Comparison of ENCODE assay signal across 3 cellular contexts in the genomic region with DNA sequence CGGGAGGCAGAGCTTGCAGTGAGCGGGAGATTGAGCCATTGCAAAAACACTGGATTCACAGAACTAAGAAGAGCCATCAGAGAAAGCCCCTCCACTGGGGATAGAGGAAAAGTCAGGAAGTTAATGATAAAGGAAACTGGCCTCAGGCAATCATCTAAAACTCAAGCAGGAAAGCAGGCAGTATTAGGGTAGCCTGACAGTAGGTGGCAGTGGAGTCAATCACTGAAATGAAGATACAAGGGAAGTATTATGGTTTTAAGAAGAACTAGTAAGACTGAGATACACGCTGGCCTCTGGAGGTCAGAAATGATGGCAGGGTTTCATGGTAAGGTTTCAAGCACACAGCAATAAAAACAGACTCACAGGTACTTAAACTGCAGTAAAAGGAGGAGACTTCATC.
TF ChIP-seq lines count a peak whose summit lies in the region.

No MANE protein-coding gene starts in this region.

TF ChIP-seq in liver, 16 proteins besides CTCF, POLR2A, EP300 and RAD21:
- TF ChIP-seq TAF1 (conservative IDR thresholded peaks at IDR 0.05) (no peak), FOXA2 (IDR thresholded peaks at IDR 0.05) (no peak), HNF4A (conservative IDR thresholded peaks at IDR 0.05) (no peak), GABPA (IDR thresholded peaks at IDR 0.05 in 1 of 2, conservative IDR thresholded peaks at IDR 0.05 in 1 of 2) (no peak), RXRA (IDR thresholded peaks at IDR 0.05) (no peak), HNF4G (IDR thresholded peaks at IDR 0.05) (no peak)
- TF ChIP-seq, protein P1, sequence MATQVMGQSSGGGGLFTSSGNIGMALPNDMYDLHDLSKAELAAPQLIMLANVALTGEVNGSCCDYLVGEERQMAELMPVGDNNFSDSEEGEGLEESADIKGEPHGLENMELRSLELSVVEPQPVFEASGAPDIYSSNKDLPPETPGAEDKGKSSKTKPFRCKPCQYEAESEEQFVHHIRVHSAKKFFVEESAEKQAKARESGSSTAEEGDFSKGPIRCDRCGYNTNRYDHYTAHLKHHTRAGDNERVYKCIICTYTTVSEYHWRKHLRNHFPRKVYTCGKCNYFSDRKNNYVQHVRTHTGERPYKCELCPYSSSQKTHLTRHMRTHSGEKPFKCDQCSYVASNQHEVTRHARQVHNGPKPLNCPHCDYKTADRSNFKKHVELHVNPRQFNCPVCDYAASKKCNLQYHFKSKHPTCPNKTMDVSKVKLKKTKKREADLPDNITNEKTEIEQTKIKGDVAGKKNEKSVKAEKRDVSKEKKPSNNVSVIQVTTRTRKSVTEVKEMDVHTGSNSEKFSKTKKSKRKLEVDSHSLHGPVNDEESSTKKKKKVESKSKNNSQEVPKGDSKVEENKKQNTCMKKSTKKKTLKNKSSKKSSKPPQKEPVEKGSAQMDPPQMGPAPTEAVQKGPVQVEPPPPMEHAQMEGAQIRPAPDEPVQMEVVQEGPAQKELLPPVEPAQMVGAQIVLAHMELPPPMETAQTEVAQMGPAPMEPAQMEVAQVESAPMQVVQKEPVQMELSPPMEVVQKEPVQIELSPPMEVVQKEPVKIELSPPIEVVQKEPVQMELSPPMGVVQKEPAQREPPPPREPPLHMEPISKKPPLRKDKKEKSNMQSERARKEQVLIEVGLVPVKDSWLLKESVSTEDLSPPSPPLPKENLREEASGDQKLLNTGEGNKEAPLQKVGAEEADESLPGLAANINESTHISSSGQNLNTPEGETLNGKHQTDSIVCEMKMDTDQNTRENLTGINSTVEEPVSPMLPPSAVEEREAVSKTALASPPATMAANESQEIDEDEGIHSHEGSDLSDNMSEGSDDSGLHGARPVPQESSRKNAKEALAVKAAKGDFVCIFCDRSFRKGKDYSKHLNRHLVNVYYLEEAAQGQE (IDR thresholded peaks at IDR 0.05) = no peak
- TF ChIP-seq, protein P2, sequence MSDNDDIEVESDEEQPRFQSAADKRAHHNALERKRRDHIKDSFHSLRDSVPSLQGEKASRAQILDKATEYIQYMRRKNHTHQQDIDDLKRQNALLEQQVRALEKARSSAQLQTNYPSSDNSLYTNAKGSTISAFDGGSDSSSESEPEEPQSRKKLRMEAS (IDR thresholded peaks at IDR 0.05) = no peak

TF ChIP-seq in HepG2, 621 proteins besides CTCF, POLR2A, EP300 and RAD21 (continues in another document):
- TF ChIP-seq ZSCAN9 (CRISPR knock-in tag; IDR thresholded peaks at IDR 0.05; ENCODE audit: borderline replicate concordance) = no peak
- no peak for TF ChIP-seq FOXK2 (IDR thresholded peaks at IDR 0.05)
- TF ChIP-seq CREB1 (IDR thresholded peaks at IDR 0.05) = no peak
- no peak for TF ChIP-seq CREB1 (CRISPR knock-in tag; IDR thresholded peaks at IDR 0.05)
- TF ChIP-seq, protein P3, sequence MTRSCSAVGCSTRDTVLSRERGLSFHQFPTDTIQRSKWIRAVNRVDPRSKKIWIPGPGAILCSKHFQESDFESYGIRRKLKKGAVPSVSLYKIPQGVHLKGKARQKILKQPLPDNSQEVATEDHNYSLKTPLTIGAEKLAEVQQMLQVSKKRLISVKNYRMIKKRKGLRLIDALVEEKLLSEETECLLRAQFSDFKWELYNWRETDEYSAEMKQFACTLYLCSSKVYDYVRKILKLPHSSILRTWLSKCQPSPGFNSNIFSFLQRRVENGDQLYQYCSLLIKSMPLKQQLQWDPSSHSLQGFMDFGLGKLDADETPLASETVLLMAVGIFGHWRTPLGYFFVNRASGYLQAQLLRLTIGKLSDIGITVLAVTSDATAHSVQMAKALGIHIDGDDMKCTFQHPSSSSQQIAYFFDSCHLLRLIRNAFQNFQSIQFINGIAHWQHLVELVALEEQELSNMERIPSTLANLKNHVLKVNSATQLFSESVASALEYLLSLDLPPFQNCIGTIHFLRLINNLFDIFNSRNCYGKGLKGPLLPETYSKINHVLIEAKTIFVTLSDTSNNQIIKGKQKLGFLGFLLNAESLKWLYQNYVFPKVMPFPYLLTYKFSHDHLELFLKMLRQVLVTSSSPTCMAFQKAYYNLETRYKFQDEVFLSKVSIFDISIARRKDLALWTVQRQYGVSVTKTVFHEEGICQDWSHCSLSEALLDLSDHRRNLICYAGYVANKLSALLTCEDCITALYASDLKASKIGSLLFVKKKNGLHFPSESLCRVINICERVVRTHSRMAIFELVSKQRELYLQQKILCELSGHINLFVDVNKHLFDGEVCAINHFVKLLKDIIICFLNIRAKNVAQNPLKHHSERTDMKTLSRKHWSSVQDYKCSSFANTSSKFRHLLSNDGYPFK (CRISPR knock-in tag; IDR thresholded peaks at IDR 0.05; ENCODE audit: borderline replicate concordance) = no peak
- TF ChIP-seq, protein P4, sequence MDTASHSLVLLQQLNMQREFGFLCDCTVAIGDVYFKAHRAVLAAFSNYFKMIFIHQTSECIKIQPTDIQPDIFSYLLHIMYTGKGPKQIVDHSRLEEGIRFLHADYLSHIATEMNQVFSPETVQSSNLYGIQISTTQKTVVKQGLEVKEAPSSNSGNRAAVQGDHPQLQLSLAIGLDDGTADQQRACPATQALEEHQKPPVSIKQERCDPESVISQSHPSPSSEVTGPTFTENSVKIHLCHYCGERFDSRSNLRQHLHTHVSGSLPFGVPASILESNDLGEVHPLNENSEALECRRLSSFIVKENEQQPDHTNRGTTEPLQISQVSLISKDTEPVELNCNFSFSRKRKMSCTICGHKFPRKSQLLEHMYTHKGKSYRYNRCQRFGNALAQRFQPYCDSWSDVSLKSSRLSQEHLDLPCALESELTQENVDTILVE (CRISPR knock-in tag; IDR thresholded peaks at IDR 0.05) = no peak
- TF ChIP-seq, protein P5, sequence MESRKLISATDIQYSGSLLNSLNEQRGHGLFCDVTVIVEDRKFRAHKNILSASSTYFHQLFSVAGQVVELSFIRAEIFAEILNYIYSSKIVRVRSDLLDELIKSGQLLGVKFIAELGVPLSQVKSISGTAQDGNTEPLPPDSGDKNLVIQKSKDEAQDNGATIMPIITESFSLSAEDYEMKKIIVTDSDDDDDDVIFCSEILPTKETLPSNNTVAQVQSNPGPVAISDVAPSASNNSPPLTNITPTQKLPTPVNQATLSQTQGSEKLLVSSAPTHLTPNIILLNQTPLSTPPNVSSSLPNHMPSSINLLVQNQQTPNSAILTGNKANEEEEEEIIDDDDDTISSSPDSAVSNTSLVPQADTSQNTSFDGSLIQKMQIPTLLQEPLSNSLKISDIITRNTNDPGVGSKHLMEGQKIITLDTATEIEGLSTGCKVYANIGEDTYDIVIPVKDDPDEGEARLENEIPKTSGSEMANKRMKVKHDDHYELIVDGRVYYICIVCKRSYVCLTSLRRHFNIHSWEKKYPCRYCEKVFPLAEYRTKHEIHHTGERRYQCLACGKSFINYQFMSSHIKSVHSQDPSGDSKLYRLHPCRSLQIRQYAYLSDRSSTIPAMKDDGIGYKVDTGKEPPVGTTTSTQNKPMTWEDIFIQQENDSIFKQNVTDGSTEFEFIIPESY (CRISPR knock-in tag; IDR thresholded peaks at IDR 0.05) = no peak
- TF ChIP-seq PHF8 (CRISPR knock-in tag; IDR thresholded peaks at IDR 0.05) = no peak
- TF ChIP-seq, protein P6, sequence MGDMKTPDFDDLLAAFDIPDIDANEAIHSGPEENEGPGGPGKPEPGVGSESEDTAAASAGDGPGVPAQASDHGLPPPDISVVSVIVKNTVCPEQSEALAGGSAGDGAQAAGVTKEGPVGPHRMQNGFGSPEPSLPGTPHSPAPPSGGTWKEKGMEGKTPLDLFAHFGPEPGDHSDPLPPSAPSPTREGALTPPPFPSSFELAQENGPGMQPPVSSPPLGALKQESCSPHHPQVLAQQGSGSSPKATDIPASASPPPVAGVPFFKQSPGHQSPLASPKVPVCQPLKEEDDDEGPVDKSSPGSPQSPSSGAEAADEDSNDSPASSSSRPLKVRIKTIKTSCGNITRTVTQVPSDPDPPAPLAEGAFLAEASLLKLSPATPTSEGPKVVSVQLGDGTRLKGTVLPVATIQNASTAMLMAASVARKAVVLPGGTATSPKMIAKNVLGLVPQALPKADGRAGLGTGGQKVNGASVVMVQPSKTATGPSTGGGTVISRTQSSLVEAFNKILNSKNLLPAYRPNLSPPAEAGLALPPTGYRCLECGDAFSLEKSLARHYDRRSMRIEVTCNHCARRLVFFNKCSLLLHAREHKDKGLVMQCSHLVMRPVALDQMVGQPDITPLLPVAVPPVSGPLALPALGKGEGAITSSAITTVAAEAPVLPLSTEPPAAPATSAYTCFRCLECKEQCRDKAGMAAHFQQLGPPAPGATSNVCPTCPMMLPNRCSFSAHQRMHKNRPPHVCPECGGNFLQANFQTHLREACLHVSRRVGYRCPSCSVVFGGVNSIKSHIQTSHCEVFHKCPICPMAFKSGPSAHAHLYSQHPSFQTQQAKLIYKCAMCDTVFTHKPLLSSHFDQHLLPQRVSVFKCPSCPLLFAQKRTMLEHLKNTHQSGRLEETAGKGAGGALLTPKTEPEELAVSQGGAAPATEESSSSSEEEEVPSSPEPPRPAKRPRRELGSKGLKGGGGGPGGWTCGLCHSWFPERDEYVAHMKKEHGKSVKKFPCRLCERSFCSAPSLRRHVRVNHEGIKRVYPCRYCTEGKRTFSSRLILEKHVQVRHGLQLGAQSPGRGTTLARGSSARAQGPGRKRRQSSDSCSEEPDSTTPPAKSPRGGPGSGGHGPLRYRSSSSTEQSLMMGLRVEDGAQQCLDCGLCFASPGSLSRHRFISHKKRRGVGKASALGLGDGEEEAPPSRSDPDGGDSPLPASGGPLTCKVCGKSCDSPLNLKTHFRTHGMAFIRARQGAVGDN (CRISPR knock-in tag; IDR thresholded peaks at IDR 0.05) = no peak
- TF ChIP-seq TMF1 (CRISPR knock-in tag; IDR thresholded peaks at IDR 0.05; ENCODE audit: low read depth) = no peak

TF ChIP-seq in GM12878, 131 proteins besides CTCF, POLR2A, EP300 and RAD21:
- TF ChIP-seq ZBED1 (IDR thresholded peaks at IDR 0.05; ENCODE audit: borderline replicate concordance) (no peak), BACH1 (IDR thresholded peaks at IDR 0.05; ENCODE audit: borderline replicate concordance) (no peak), BHLHE40 (IDR thresholded peaks at IDR 0.05; ENCODE audit: borderline replicate concordance in 1 of 2, low read depth in 2 of 2, low read length in 1 of 2) (no peak), RAD51 (IDR thresholded peaks at IDR 0.05) (no peak), RB1 (IDR thresholded peaks at IDR 0.05; ENCODE audit: borderline replicate concordance) (no peak), RUNX3 (IDR thresholded peaks at IDR 0.05; ENCODE audit: low read length) (no peak)
- TF ChIP-seq, protein P7, sequence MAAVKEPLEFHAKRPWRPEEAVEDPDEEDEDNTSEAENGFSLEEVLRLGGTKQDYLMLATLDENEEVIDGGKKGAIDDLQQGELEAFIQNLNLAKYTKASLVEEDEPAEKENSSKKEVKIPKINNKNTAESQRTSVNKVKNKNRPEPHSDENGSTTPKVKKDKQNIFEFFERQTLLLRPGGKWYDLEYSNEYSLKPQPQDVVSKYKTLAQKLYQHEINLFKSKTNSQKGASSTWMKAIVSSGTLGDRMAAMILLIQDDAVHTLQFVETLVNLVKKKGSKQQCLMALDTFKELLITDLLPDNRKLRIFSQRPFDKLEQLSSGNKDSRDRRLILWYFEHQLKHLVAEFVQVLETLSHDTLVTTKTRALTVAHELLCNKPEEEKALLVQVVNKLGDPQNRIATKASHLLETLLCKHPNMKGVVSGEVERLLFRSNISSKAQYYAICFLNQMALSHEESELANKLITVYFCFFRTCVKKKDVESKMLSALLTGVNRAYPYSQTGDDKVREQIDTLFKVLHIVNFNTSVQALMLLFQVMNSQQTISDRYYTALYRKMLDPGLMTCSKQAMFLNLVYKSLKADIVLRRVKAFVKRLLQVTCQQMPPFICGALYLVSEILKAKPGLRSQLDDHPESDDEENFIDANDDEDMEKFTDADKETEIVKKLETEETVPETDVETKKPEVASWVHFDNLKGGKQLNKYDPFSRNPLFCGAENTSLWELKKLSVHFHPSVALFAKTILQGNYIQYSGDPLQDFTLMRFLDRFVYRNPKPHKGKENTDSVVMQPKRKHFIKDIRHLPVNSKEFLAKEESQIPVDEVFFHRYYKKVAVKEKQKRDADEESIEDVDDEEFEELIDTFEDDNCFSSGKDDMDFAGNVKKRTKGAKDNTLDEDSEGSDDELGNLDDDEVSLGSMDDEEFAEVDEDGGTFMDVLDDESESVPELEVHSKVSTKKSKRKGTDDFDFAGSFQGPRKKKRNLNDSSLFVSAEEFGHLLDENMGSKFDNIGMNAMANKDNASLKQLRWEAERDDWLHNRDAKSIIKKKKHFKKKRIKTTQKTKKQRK (IDR thresholded peaks at IDR 0.05; ENCODE audit: low read depth, low read length) = no peak
- TF ChIP-seq, protein P8, sequence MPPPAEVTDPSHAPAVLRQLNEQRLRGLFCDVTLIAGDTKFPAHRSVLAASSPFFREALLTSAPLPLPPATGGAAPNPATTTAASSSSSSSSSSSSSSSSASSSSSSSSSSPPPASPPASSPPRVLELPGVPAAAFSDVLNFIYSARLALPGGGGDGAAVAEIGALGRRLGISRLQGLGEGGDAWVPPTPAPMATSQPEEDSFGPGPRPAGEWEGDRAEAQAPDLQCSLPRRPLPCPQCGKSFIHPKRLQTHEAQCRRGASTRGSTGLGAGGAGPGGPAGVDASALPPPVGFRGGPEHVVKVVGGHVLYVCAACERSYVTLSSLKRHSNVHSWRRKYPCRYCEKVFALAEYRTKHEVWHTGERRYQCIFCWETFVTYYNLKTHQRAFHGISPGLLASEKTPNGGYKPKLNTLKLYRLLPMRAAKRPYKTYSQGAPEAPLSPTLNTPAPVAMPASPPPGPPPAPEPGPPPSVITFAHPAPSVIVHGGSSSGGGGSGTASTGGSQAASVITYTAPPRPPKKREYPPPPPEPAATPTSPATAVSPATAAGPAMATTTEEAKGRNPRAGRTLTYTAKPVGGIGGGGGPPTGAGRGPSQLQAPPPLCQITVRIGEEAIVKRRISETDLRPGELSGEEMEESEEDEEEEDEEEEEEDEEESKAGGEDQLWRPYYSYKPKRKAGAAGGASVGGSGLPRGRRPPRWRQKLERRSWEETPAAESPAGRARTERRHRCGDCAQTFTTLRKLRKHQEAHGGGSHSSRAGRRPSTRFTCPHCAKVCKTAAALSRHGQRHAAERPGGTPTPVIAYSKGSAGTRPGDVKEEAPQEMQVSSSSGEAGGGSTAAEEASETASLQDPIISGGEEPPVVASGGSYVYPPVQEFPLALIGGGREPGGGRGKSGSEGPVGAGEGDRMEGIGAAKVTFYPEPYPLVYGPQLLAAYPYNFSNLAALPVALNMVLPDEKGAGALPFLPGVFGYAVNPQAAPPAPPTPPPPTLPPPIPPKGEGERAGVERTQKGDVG (CRISPR knock-in tag; IDR thresholded peaks at IDR 0.05) = no peak
- TF ChIP-seq, protein P9, sequence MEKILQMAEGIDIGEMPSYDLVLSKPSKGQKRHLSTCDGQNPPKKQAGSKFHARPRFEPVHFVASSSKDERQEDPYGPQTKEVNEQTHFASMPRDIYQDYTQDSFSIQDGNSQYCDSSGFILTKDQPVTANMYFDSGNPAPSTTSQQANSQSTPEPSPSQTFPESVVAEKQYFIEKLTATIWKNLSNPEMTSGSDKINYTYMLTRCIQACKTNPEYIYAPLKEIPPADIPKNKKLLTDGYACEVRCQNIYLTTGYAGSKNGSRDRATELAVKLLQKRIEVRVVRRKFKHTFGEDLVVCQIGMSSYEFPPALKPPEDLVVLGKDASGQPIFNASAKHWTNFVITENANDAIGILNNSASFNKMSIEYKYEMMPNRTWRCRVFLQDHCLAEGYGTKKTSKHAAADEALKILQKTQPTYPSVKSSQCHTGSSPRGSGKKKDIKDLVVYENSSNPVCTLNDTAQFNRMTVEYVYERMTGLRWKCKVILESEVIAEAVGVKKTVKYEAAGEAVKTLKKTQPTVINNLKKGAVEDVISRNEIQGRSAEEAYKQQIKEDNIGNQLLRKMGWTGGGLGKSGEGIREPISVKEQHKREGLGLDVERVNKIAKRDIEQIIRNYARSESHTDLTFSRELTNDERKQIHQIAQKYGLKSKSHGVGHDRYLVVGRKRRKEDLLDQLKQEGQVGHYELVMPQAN (conservative IDR thresholded peaks at IDR 0.05) = no peak
